In the genomic region with DNA sequence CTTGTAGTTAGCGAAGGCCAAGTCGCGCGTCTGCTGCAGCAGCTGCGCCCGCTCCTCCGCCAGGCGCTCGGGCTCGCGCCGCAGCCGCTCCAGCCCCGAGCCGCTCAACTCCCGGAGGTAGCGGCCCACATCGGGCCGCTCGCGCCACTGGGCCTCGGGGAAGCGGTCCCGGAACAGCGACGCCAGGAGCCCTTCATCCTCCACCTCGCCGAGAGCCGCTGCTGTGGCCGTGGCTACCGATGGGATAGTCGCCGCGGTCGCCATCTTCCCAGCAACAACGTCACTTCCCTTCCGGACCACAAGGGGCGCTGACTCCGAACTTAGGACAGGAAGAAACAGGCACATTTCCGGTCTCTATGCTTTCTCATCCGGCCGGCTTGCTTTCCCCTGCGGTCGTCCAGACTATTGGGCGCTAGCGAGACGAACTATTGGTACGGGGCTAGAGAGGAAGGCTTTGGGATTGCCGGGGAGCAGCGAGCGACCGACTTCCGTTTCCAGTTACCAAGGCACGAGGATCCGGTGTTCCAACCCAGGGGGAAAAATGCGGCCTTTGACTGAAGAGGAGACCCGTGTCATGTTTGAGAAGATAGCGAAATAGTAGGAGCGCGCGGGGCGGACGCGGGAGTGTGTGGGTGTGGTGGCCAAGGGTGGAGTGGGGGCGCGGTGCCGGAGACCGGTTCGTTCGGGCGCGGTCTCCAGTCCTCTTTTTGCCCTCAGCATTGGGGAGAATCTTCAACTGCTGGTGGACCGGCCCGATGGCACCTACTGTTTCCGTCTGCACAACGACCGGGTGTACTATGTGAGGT, we compare ENCODE assay signal across 1 cellular context.
TF ChIP-seq lines count a peak whose summit lies in the region.

COG8 (minus strand) TSS at position 276 of the 806 bp plus-strand sequence; CDS start at position 264, 12 bp downstream.
NIP7 (plus strand) TSS at position 484 of the 806 bp plus-strand sequence; CDS start at position 542, 58 bp downstream.

TF ChIP-seq in GM12878, 131 proteins besides CTCF, POLR2A, EP300 and RAD21 (continued from another document):
- TF ChIP-seq ZNF384 (IDR thresholded peaks at IDR 0.05; ENCODE audit: borderline replicate concordance, low read depth, low read length): no peak
- TF ChIP-seq ATF3 (IDR thresholded peaks at IDR 0.05; ENCODE audit: borderline replicate concordance, extremely low read depth, low read depth, low read length): no peak
- peak; percentile 54 to 57; a peak in 3 of 4 replicates for TF ChIP-seq IKZF2 (IDR thresholded peaks at IDR 0.05)
- TF ChIP-seq, protein P1, sequence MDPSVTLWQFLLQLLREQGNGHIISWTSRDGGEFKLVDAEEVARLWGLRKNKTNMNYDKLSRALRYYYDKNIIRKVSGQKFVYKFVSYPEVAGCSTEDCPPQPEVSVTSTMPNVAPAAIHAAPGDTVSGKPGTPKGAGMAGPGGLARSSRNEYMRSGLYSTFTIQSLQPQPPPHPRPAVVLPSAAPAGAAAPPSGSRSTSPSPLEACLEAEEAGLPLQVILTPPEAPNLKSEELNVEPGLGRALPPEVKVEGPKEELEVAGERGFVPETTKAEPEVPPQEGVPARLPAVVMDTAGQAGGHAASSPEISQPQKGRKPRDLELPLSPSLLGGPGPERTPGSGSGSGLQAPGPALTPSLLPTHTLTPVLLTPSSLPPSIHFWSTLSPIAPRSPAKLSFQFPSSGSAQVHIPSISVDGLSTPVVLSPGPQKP (IDR thresholded peaks at IDR 0.05; ENCODE audit: low read depth, low read length): peak; percentile 84
- peak; percentile 92 for TF ChIP-seq CREB1 (IDR thresholded peaks at IDR 0.05; ENCODE audit: low read depth)
- no peak for TF ChIP-seq KAT2A (conservative IDR thresholded peaks at IDR 0.05; ENCODE audit: control insufficient read depth, low read depth, low read length)
- TF ChIP-seq NR2F1 (conservative IDR thresholded peaks at IDR 0.05): peak; percentile 56
- TF ChIP-seq TCF7 (IDR thresholded peaks at IDR 0.05; ENCODE audit: borderline replicate concordance): peak; percentile 23; the same call in 1 of the 2 replicates
- TF ChIP-seq HDAC6 (IDR thresholded peaks at IDR 0.05; ENCODE audit: unreplicated experiment): no peak
- TF ChIP-seq, protein P2, sequence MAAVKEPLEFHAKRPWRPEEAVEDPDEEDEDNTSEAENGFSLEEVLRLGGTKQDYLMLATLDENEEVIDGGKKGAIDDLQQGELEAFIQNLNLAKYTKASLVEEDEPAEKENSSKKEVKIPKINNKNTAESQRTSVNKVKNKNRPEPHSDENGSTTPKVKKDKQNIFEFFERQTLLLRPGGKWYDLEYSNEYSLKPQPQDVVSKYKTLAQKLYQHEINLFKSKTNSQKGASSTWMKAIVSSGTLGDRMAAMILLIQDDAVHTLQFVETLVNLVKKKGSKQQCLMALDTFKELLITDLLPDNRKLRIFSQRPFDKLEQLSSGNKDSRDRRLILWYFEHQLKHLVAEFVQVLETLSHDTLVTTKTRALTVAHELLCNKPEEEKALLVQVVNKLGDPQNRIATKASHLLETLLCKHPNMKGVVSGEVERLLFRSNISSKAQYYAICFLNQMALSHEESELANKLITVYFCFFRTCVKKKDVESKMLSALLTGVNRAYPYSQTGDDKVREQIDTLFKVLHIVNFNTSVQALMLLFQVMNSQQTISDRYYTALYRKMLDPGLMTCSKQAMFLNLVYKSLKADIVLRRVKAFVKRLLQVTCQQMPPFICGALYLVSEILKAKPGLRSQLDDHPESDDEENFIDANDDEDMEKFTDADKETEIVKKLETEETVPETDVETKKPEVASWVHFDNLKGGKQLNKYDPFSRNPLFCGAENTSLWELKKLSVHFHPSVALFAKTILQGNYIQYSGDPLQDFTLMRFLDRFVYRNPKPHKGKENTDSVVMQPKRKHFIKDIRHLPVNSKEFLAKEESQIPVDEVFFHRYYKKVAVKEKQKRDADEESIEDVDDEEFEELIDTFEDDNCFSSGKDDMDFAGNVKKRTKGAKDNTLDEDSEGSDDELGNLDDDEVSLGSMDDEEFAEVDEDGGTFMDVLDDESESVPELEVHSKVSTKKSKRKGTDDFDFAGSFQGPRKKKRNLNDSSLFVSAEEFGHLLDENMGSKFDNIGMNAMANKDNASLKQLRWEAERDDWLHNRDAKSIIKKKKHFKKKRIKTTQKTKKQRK (IDR thresholded peaks at IDR 0.05; ENCODE audit: low read depth, low read length): no peak
- peak; percentile 54 for TF ChIP-seq SKIL (IDR thresholded peaks at IDR 0.05; ENCODE audit: low read depth, poor library complexity, severe bottlenecking)
- TF ChIP-seq, protein P3, sequence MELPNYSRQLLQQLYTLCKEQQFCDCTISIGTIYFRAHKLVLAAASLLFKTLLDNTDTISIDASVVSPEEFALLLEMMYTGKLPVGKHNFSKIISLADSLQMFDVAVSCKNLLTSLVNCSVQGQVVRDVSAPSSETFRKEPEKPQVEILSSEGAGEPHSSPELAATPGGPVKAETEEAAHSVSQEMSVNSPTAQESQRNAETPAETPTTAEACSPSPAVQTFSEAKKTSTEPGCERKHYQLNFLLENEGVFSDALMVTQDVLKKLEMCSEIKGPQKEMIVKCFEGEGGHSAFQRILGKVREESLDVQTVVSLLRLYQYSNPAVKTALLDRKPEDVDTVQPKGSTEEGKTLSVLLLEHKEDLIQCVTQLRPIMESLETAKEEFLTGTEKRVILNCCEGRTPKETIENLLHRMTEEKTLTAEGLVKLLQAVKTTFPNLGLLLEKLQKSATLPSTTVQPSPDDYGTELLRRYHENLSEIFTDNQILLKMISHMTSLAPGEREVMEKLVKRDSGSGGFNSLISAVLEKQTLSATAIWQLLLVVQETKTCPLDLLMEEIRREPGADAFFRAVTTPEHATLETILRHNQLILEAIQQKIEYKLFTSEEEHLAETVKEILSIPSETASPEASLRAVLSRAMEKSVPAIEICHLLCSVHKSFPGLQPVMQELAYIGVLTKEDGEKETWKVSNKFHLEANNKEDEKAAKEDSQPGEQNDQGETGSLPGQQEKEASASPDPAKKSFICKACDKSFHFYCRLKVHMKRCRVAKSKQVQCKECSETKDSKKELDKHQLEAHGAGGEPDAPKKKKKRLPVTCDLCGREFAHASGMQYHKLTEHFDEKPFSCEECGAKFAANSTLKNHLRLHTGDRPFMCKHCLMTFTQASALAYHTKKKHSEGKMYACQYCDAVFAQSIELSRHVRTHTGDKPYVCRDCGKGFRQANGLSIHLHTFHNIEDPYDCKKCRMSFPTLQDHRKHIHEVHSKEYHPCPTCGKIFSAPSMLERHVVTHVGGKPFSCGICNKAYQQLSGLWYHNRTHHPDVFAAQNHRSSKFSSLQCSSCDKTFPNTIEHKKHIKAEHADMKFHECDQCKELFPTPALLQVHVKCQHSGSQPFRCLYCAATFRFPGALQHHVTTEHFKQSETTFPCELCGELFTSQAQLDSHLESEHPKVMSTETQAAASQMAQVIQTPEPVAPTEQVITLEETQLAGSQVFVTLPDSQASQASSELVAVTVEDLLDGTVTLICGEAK (IDR thresholded peaks at IDR 0.05; ENCODE audit: borderline replicate concordance): peak; percentile 97
- peak; percentile 36; the same call in 1 of the 2 replicates for TF ChIP-seq PKNOX1 (IDR thresholded peaks at IDR 0.05)
- peak; percentile 62 for TF ChIP-seq ZNF207 (IDR thresholded peaks at IDR 0.05; ENCODE audit: borderline replicate concordance)
- TF ChIP-seq BACH1 (IDR thresholded peaks at IDR 0.05; ENCODE audit: borderline replicate concordance): no peak
- TF ChIP-seq MTA2 (IDR thresholded peaks at IDR 0.05; ENCODE audit: low read depth): peak; percentile 32; the same call in 1 of the 2 replicates
- TF ChIP-seq TCF3 (IDR thresholded peaks at IDR 0.05; ENCODE audit: borderline replicate concordance, insufficient read depth, low read depth, low read length): 0 out of 2 replicates have a peak, but pooled peaks have one; percentile 59
- TF ChIP-seq SMAD1 (IDR thresholded peaks at IDR 0.05; ENCODE audit: low read depth, partially characterized antibody): no peak
- peak; percentile 79 for TF ChIP-seq CBFB (IDR thresholded peaks at IDR 0.05; ENCODE audit: low read depth)
- no peak for TF ChIP-seq EZH2 (IDR thresholded peaks at IDR 0.05; ENCODE audit: borderline replicate concordance, control insufficient read depth, low read depth, low read length)
- no peak; the same call in 1 of the 2 replicates for TF ChIP-seq MTA3 (IDR thresholded peaks at IDR 0.05; ENCODE audit: borderline replicate concordance, low read length)
- TF ChIP-seq, protein P4, sequence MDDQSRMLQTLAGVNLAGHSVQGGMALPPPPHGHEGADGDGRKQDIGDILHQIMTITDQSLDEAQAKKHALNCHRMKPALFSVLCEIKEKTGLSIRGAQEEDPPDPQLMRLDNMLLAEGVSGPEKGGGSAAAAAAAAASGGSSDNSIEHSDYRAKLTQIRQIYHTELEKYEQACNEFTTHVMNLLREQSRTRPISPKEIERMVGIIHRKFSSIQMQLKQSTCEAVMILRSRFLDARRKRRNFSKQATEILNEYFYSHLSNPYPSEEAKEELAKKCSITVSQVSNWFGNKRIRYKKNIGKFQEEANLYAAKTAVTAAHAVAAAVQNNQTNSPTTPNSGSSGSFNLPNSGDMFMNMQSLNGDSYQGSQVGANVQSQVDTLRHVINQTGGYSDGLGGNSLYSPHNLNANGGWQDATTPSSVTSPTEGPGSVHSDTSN (IDR thresholded peaks at IDR 0.05; ENCODE audit: insufficient replicate concordance, low read depth, low read length): no peak
- TF ChIP-seq RELA (IDR thresholded peaks at IDR 0.05; ENCODE audit: borderline replicate concordance, partially characterized antibody): peak; percentile 32
- TF ChIP-seq MXI1 (IDR thresholded peaks at IDR 0.05; ENCODE audit: low read depth, low read length): peak; percentile 97
- TF ChIP-seq ZNF24 (IDR thresholded peaks at IDR 0.05): 0 out of 2 replicates have a peak, but pooled peaks have one; percentile 43
- TF ChIP-seq HDAC2 (IDR thresholded peaks at IDR 0.05): no peak
- TF ChIP-seq EGR1 (IDR thresholded peaks at IDR 0.05; ENCODE audit: borderline replicate concordance in 1 of 2, low read depth in 2 of 2, low read length in 2 of 2): peak in 1 of 2 experiments; percentile 71; a peak in 2 of 3 replicates
- peak; percentile 86 for TF ChIP-seq TARDBP (IDR thresholded peaks at IDR 0.05; ENCODE audit: borderline replicate concordance)
- peak; percentile 54; the same call in 1 of the 2 replicates for TF ChIP-seq DPF2 (IDR thresholded peaks at IDR 0.05)
- peak; percentile 98 for TF ChIP-seq YY1 (IDR thresholded peaks at IDR 0.05; ENCODE audit: low read depth, low read length)
- no peak for TF ChIP-seq CHD4 (IDR thresholded peaks at IDR 0.05)
- TF ChIP-seq RELB (IDR thresholded peaks at IDR 0.05; ENCODE audit: low read depth): peak; percentile 87
- TF ChIP-seq LARP7 (IDR thresholded peaks at IDR 0.05): peak; percentile 90
- peak; percentile 89 for TF ChIP-seq IKZF1 (conservative IDR thresholded peaks at IDR 0.05)
